1 cellular context compared by ENCODE assay signal in genomic region chr17:50881182-50881581, GRCh38.
TF ChIP-seq lines count a peak whose summit lies in the region.

No MANE protein-coding gene starts in this region.

TF ChIP-seq in GM23338, 12 proteins besides CTCF, POLR2A, EP300 and RAD21 (continued from another document):
- TF ChIP-seq ZNF462 (CRISPR knock-in tag; IDR thresholded peaks at IDR 0.05): no peak
- no peak for TF ChIP-seq NANOG (IDR thresholded peaks at IDR 0.05; ENCODE audit: borderline replicate concordance)
- TF ChIP-seq EZH2 (IDR thresholded peaks at IDR 0.05; ENCODE audit: low read depth, unreplicated experiment): no peak
- no peak for TF ChIP-seq JUNB (IDR thresholded peaks at IDR 0.05; ENCODE audit: unreplicated experiment)
- TF ChIP-seq ETS1 (IDR thresholded peaks at IDR 0.05): no peak
